Comparison of ENCODE assay signal across 8 cellular contexts in the genomic region with DNA sequence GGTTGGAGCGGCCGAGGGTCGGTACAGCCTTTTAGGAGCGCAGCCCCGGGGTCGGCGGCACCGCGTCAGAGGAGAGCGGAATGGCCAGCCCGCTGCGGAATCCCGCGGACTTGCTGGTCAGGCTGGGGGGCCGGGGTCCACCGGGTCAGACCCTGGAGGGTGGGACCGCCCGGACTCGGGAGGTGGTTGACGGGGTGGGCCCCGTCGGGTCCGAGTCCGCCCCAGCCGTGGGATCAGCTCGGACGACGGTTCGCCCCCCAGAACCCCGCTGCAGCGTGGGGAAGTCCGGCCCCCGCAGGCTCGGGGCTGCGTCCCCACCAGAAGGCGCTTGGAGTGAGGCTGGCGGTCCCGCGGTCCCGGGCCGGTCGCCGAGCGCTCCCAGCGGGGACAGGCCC. TPM values are rescaled to one million over a fixed set of nuclear protein-coding genes. Genes with fewer than 3 reads are reported as not detected.
DNase-seq lines count a peak whose midpoint lies in the region; ATAC-seq and TF ChIP-seq lines count a peak whose summit lies in the region.

No MANE protein-coding gene starts in this region.

- TF ChIP-seq POLR2A in gastrocnemius medialis (IDR thresholded peaks at IDR 0.05): no peak

- in situ Hi-C loops in gastrocnemius medialis (cut with MboI; ENCODE audit: low sequenced_read_pairs in 4 of 4): no loop called here

- intact Hi-C loops in gastrocnemius medialis (cut with DNase I; ENCODE audit: low total_unique reads): no loop called here

- no peaks in the 10 kb centered on the region for H3K36me3 ChIP-seq in GM06990 (ENCODE audit: control insufficient read depth, insufficient read depth, low read length)
- no peaks in the 10 kb centered on the region; the same call in 1 of the 2 replicates for H3K36me3 ChIP-seq in SK-N-MC (ENCODE audit: insufficient read depth, low read length)
- no peaks in the 10 kb centered on the region for H3K36me3 ChIP-seq in gastrocnemius medialis

- ATAC-seq in gastrocnemius medialis: no peak
- ATAC-seq in GM21723 (IDR thresholded peaks at IDR 0.05; ENCODE audit: unreplicated experiment): no peak

- H3K27me3 ChIP-seq in GM06990 (replicated peaks; ENCODE audit: control insufficient read depth, insufficient read depth, low read length) (no peaks in the 10 kb centered on the region; the same call in 1 of the 2 replicates), gastrocnemius medialis (peaks cover 39 to 45% (median 44%) of the 10 kb centered on the region in 3 donors)

- H3K9me3 ChIP-seq in SK-N-MC (ENCODE audit: low read depth, low read length) (no peaks in the 10 kb centered on the region), gastrocnemius medialis (no peaks in the 10 kb centered on the region)

- no peak overlapping the region for H3K9ac ChIP-seq in SK-N-MC (ENCODE audit: insufficient read length)

- no peak for DNase-seq in GM06990 (ENCODE audit: extremely low read depth, insufficient read length)
- no peak for DNase-seq in SK-N-MC (ENCODE audit: low read depth, low spot score)
- DNase-seq in fibroblast of pulmonary artery (ENCODE audit: low read depth): no peak
- no peak for DNase-seq in gastrocnemius medialis
- DNase-seq in NCI-H2107 (lab: John Stamatoyannopoulos, UW): no peak
- no peak for DNase-seq in dedifferentiated amniotic fluid mesenchymal stem cell (ENCODE audit: extremely low spot score)
- DNase-seq in midbrain (lab: John Stamatoyannopoulos, UW): no peak

- H3K4me3 ChIP-seq in GM06990 (replicated peaks; ENCODE audit: low read depth, low read length): peak overlapping the region; percentile 58
- peak overlapping the region; percentile 91 for H3K4me3 ChIP-seq in SK-N-MC
- peak overlapping the region; percentile 64 for H3K4me3 ChIP-seq in fibroblast of pulmonary artery (replicated peaks; ENCODE audit: low read depth, low read length)
- H3K4me3 ChIP-seq in gastrocnemius medialis: peak overlapping the region in 3 of 4 donors; percentile 19 to 35 (median 31)

- H3K4me1 ChIP-seq in gastrocnemius medialis: no peaks in the 10 kb centered on the region

- H3K27ac ChIP-seq in SK-N-MC (no peak overlapping the region), gastrocnemius medialis (no peak overlapping the region)

- TF ChIP-seq CTCF in GM06990 (IDR thresholded peaks at IDR 0.05; ENCODE audit: insufficient read depth, low read length, poor library complexity, severe bottlenecking) (no peak), fibroblast of pulmonary artery (IDR thresholded peaks at IDR 0.05; ENCODE audit: low read length, missing control alignments) (no peak), gastrocnemius medialis (IDR thresholded peaks at IDR 0.05 in 4 of 5, conservative IDR thresholded peaks at IDR 0.05 in 1 of 5) (no peak)

RNA-seq across cellular contexts. Expression of gene ADM2, which starts 0.3 kb away (rescaled TPM):
- total RNA-seq in gastrocnemius medialis: under 1 TPM in 1 of 4 donors, not detected in 3; 0.53 TPM

RNA-seq across cellular contexts. Expression of gene MIOX, which starts 5.6 kb away (rescaled TPM):
- not detected for total RNA-seq in gastrocnemius medialis

RNA-seq across cellular contexts. Expression of gene SBF1, which starts 6.2 kb away (rescaled TPM):
- total RNA-seq in gastrocnemius medialis: 100 to 1,000 TPM in 3 of 4 donors, 10 to 100 TPM in 1; 50.5 to 116 (median 107) TPM

RNA-seq across cellular contexts. Expression of gene LMF2, which starts 26.5 kb away (rescaled TPM):
- 10 to 100 TPM; 19.7 to 39.4 (median 26.9) TPM for total RNA-seq in gastrocnemius medialis

RNA-seq across cellular contexts. Expression of gene NCAPH2, which starts 27.0 kb away (rescaled TPM):
- 10 to 100 TPM; 19.0 to 29.3 (median 23.4) TPM for total RNA-seq in gastrocnemius medialis

Comparison
In these comparisons a context has a peak if more than half of its experiments do, and no peak if none do; other contexts are left out.
1. H3K4me3 ChIP-seq: peak in every context shown above with its lines; median percentile 91 in SK-N-MC; 64 in fibroblast of pulmonary artery; 58 in GM06990; 31 in gastrocnemius medialis.